12 cellular contexts compared by ENCODE assay signal in the genomic region with DNA sequence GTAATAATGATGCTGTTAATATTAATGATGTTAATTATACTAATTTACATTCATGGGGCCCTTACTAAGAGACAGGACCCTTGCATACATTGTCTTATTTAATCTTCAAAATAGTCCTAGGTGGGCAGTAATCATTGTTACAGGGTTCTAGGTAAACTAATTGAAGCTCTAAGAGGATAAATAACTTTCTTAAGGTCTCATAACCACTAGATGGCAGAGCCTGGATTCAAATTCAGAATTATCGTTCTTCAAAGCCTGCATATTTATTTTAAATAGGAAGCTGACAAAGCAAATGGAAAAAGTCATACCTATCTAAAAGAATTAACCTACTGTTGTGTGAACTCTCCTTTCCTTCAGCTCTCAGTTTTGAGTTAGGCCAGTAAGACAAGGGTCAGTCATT. TPM values are rescaled to one million over a fixed set of nuclear protein-coding genes. Genes with fewer than 3 reads are reported as not detected.
A peak's percentile ranks its signal among the peaks of the same experiment; 100 is the strongest.
DNase-seq lines count a peak whose midpoint lies in the region; ATAC-seq and TF ChIP-seq lines count a peak whose summit lies in the region.
"Had no signal": no experiment of that assay in that cellular context is flagged by ENCODE, and none has a peak within 500 bp of the region (broad histone marks: within the 10 kb centered on the region; RNA-seq: fewer than 3 reads in every experiment).

No MANE protein-coding gene starts in this region.

- H3K56ac ChIP-seq in H9 (ENCODE audit: insufficient read length, low read depth, low read length) = no peak overlapping the region

- H3K23me2 ChIP-seq in H9 (ENCODE audit: insufficient read length, low read depth, low read length, poor library complexity, severe bottlenecking) = no peaks in the 10 kb centered on the region

- H3T11ph ChIP-seq in H9 (ENCODE audit: low read length) = no peak overlapping the region

- H3K4me1 Mint-ChIP-seq in H9 = no peaks in the 10 kb centered on the region
- H3K4me1 Mint-ChIP-seq in stimulated activated memory B cell treated with anti-CD40 and anti-IgM and Interleukin-4, amounts not matched to agents 10 μg/mL and 1 μg/mL and 100 μg/mL, for 72 hours = no peaks in the 10 kb centered on the region

- no peak overlapping the region for H3K27ac Mint-ChIP-seq in H9
- no peak overlapping the region for H3K27ac Mint-ChIP-seq in stimulated activated memory B cell treated with anti-CD40 and anti-IgM and Interleukin-4, amounts not matched to agents 10 μg/mL and 1 μg/mL and 100 μg/mL, for 72 hours
- H3K27ac Mint-ChIP-seq: activated T-cell treated with anti-CD3 and anti-CD28 coated beads, Interleukin-2, amount 50 U/mL, for 72 hours had no signal

- WGBS in H9 (ENCODE audit: extremely low coverage, insufficient read length, low lambda C conversion rate) = no CpG with 5 or more reads among the region's 1 CpG

- H3K27me3 Mint-ChIP-seq in H9 (ENCODE audit: low read depth) = no peaks in the 10 kb centered on the region
- no peaks in the 10 kb centered on the region for H3K27me3 Mint-ChIP-seq in stimulated activated memory B cell treated with anti-CD40 and anti-IgM and Interleukin-4, amounts not matched to agents 10 μg/mL and 1 μg/mL and 100 μg/mL, for 72 hours

- no peak overlapping the region for H2BK12ac ChIP-seq in H9 (ENCODE audit: insufficient read length, low read depth, low read length)

- no peaks in the 10 kb centered on the region for H3K79me1 ChIP-seq in H9 (ENCODE audit: insufficient read depth, low read depth, low read length, poor library complexity, severe bottlenecking)

- no peak overlapping the region for H3K23ac ChIP-seq in H9 (ENCODE audit: insufficient read length, low read depth, low read length)

- H4K8ac ChIP-seq in H9 (replicated peaks; ENCODE audit: insufficient read length, low read depth, low read length) = no peak overlapping the region

- no peak overlapping the region for H3K9ac ChIP-seq in H9 (ENCODE audit: extremely low read depth, insufficient read length, low read length)

- no peak overlapping the region for H3K4me2 ChIP-seq in H9 (ENCODE audit: insufficient read depth, insufficient read length, low read length)

- no peak overlapping the region for H3K14ac ChIP-seq in H9 (ENCODE audit: insufficient read depth, low read length)

- H2AFZ ChIP-seq in H9 (ENCODE audit: low read length) = no peak overlapping the region

- H3K4me1 ChIP-seq in H9 (ENCODE audit: insufficient read depth, low read length) = no peaks in the 10 kb centered on the region
- H3K4me1 ChIP-seq: SJCRH30 had no signal

- H3K36me3 Mint-ChIP-seq in H9 (ENCODE audit: insufficient read depth in 1 of 3, low read depth in 3 of 3) = peaks cover 0 to 22% (median 9%) of the 10 kb centered on the region in 3 experiments; a peak in 4 of 7 replicates
- no peaks in the 10 kb centered on the region for H3K36me3 Mint-ChIP-seq in stimulated activated memory B cell treated with anti-CD40 and anti-IgM and Interleukin-4, amounts not matched to agents 10 μg/mL and 1 μg/mL and 100 μg/mL, for 72 hours

- H2BK20ac ChIP-seq in H9 (ENCODE audit: low read depth, low read length, poor library complexity, severe bottlenecking) = no peak overlapping the region

- no peak overlapping the region for H2BK5ac ChIP-seq in H9 (ENCODE audit: insufficient read length, low read length)

- no peak overlapping the region for H2BK15ac ChIP-seq in H9 (ENCODE audit: low read depth, low read length)

- no peak overlapping the region for H4K91ac ChIP-seq in H9 (ENCODE audit: insufficient read length, low read depth, low read length)

- no peak overlapping the region for H3K4me3 ChIP-seq in fibroblast of pulmonary artery (replicated peaks; ENCODE audit: low read depth, low read length)
- H3K4me3 ChIP-seq: SJCRH30 had no signal

- TF ChIP-seq CTCF in AG09319 (IDR thresholded peaks at IDR 0.05; ENCODE audit: low read depth, low read length) (peak; percentile 14), H9 (conservative IDR thresholded peaks at IDR 0.05) (peak; percentile 50), fibroblast of pulmonary artery (IDR thresholded peaks at IDR 0.05; ENCODE audit: low read length, missing control alignments) (peak; percentile 44)

- H2BK120ac ChIP-seq in H9 (ENCODE audit: low read depth, low read length, poor library complexity, severe bottlenecking) = no peak overlapping the region

- no peaks in the 10 kb centered on the region for H3K79me2 ChIP-seq in H9 (ENCODE audit: insufficient read depth, low read length)

- no peak overlapping the region for H3K27ac ChIP-seq in H9 (ENCODE audit: insufficient read length, low read depth, low read length)
- H3K27ac ChIP-seq: HL-60, SJCRH30 had no signal

- no peak overlapping the region for H2AK5ac ChIP-seq in H9 (ENCODE audit: insufficient read length, low read length)

- H3K27me3 ChIP-seq in H9 (ENCODE audit: insufficient read depth, low read length) = no peaks in the 10 kb centered on the region
- H3K27me3 ChIP-seq: SJCRH30 had no signal

- no peak overlapping the region for H3K4me3 Mint-ChIP-seq in H9
- no peak overlapping the region for H3K4me3 Mint-ChIP-seq in stimulated activated memory B cell treated with anti-CD40 and anti-IgM and Interleukin-4, amounts not matched to agents 10 μg/mL and 1 μg/mL and 100 μg/mL, for 72 hours
- H3K4me3 Mint-ChIP-seq: activated T-cell treated with anti-CD3 and anti-CD28 coated beads, Interleukin-2, amount 50 U/mL, for 72 hours had no signal

- DNase-seq in AG09319 (ENCODE audit: extremely low read depth, low read depth) (no peak), H9 (no peak), RPMI7951 (ENCODE audit: low read depth) (peak; percentile 32), fibroblast of pulmonary artery (ENCODE audit: low read depth) (peak; percentile 62), NOMO-1 treated with DMSO at 0.1 percent for 48 hours (lab: John Stamatoyannopoulos, UW; ENCODE audit: unreplicated experiment) (no peak), SHP77 treated with DMSO at 0.1 percent for 48 hours (lab: John Stamatoyannopoulos, UW) (no peak)
- DNase-seq: activated T-cell treated with anti-CD3 and anti-CD28 coated beads, Interleukin-2, amount 50 U/mL, for 72 hours; posterior cingulate gyrus had no signal

- no peak overlapping the region for H3K18ac ChIP-seq in H9 (ENCODE audit: insufficient read length, low read depth, low read length)

- no peak overlapping the region for H3K4ac ChIP-seq in H9 (ENCODE audit: low read depth, low read length)

- no peaks in the 10 kb centered on the region for H4K20me1 ChIP-seq in H9 (ENCODE audit: control insufficient read depth, insufficient read depth, insufficient read length)

- H4K5ac ChIP-seq in H9 (ENCODE audit: insufficient read length, low read depth, low read length) = no peak overlapping the region

- peaks cover 4 to 7% of the 10 kb centered on the region in 2 experiments; a peak in 4 of 5 replicates for H3K9me3 Mint-ChIP-seq in H9
- H3K9me3 Mint-ChIP-seq in stimulated activated memory B cell treated with anti-CD40 and anti-IgM and Interleukin-4, amounts not matched to agents 10 μg/mL and 1 μg/mL and 100 μg/mL, for 72 hours = no peaks in the 10 kb centered on the region
- H3K9me3 Mint-ChIP-seq: activated T-cell treated with anti-CD3 and anti-CD28 coated beads, Interleukin-2, amount 50 U/mL, for 72 hours had no signal

- ATAC-seq in stimulated activated memory B cell treated with anti-CD40 and anti-IgM and Interleukin-4, amounts not matched to agents 10 μg/mL and 1 μg/mL and 100 μg/mL, for 72 hours = no peak
- no peak for ATAC-seq in GM19467 (IDR thresholded peaks at IDR 0.05; ENCODE audit: unreplicated experiment)
- ATAC-seq: activated T-cell treated with anti-CD3 and anti-CD28 coated beads, Interleukin-2, amount 50 U/mL, for 72 hours had no signal

- H3K9me3 ChIP-seq in H9 (ENCODE audit: control insufficient read depth, low read depth, low read length) = no peaks in the 10 kb centered on the region
- H3K9me3 ChIP-seq: SJCRH30 had no signal

RNA-seq across cellular contexts. Expression of a gene that starts 23.5 kb away (rescaled TPM):
- total RNA-seq in H9 (2021) = 0.96 and 0.97 TPM in 2 replicates
- total RNA-seq in RPMI7951 (2014; rRNA removed; shearing (Covaris generic)) = not detected in 2 replicates
- total RNA-seq: activated T-cell treated with anti-CD3 and anti-CD28 coated beads, Interleukin-2, amount 50 U/mL, for 72 hours had no signal

Comparison
In these comparisons a context has a peak if more than half of its experiments do, and no peak if none do; other contexts are left out.
1. DNase-seq: peak in RPMI7951 (single experiment) and fibroblast of pulmonary artery (single experiment); none in AG09319 (single experiment), H9 (single experiment), NOMO-1 treated with DMSO at 0.1 percent for 48 hours (single experiment) and SHP77 treated with DMSO at 0.1 percent for 48 hours (single experiment).
2. Peak in every context shown above with its lines, with median percentiles within 50 percentile points of each other: CTCF ChIP-seq.